In the genomic region with DNA sequence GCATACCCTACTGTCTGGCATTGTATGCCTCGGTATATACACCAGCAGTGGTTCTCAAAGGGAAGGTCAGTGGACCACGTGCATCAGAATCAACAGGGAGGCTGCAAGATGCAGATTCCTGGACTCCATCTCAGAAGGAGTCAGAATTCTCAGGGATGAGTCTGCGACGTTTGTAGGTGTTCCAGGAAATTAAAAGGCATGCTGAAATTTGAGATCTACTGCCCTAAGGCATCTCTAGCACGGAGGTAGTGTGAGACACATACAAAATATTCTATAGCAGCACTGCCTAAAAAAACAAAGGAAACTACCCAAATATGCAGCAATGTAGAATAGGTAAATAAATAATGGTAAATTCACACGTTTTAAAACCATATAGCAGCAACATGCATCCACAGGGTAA, we compare ENCODE assay signal across 19 cellular contexts.
"Had no signal": no experiment of that assay in that cellular context is flagged by ENCODE, and none has a peak within 500 bp of the region (broad histone marks: within the 10 kb centered on the region; RNA-seq: fewer than 3 reads in every experiment).

No MANE protein-coding gene starts in this region.

- H3K27me3 ChIP-seq: neural progenitor cell, tibial nerve had no signal

- H3K4me1 ChIP-seq: heart right ventricle, neural progenitor cell, prostate gland, tibial nerve had no signal

- H3K4me2 ChIP-seq: neural progenitor cell had no signal

- ATAC-seq: activated CD4-positive, alpha-beta T cell treated with anti-CD3 and anti-CD28 coated beads for 36 hours; activated CD8-positive, alpha-beta memory T cell treated with anti-CD3 and anti-CD28 coated beads, Interleukin-2, amount 10 ng/mL, durations not matched to agents 7 days and 5 days; activated naive CD8-positive, alpha-beta T cell treated with anti-CD3 and anti-CD28 coated beads, Interleukin-2, amount 50 U/mL, for 24 hours; esophagus mucosa; heart right ventricle; left ventricle myocardium superior; naive thymus-derived CD4-positive, alpha-beta T cell; right cardiac atrium; WTC11 had no signal

- H3K27ac ChIP-seq: heart right ventricle, neural progenitor cell, prostate gland, tibial nerve had no signal

- H2AFZ ChIP-seq: neural progenitor cell had no signal

- H3K4me3 ChIP-seq: heart right ventricle, neural progenitor cell, prostate gland, tibial nerve had no signal

- DNase-seq: activated CD4-positive, alpha-beta memory T cell treated with anti-CD3 and anti-CD28 coated beads for 36 hours; activated CD4-positive, alpha-beta T cell treated with anti-CD3 and anti-CD28 coated beads for 36 hours; activated CD8-positive, alpha-beta memory T cell treated with anti-CD3 and anti-CD28 coated beads, Interleukin-2, amount 10 ng/mL, durations not matched to agents 7 days and 5 days; activated naive CD4-positive, alpha-beta T cell treated with anti-CD3 and anti-CD28 coated beads, Interleukin-2, amount 10 ng/mL, durations not matched to agents 7 days and 5 days; activated naive CD8-positive, alpha-beta T cell treated with anti-CD3 and anti-CD28 coated beads, Interleukin-2, amount 50 U/mL, for 24 hours; anterior cingulate cortex; cerebellar nuclear complex; cortex of kidney; heart right ventricle; kidney glomerular epithelial cell; left ventricle myocardium superior; mesendoderm; naive thymus-derived CD4-positive, alpha-beta T cell; right cardiac atrium had no signal

- H3K9me3 ChIP-seq: prostate gland had no signal

- H3K36me3 ChIP-seq: heart right ventricle, neural progenitor cell, prostate gland, tibial nerve had no signal

- H3K9ac ChIP-seq: neural progenitor cell had no signal
